In the genomic region with DNA sequence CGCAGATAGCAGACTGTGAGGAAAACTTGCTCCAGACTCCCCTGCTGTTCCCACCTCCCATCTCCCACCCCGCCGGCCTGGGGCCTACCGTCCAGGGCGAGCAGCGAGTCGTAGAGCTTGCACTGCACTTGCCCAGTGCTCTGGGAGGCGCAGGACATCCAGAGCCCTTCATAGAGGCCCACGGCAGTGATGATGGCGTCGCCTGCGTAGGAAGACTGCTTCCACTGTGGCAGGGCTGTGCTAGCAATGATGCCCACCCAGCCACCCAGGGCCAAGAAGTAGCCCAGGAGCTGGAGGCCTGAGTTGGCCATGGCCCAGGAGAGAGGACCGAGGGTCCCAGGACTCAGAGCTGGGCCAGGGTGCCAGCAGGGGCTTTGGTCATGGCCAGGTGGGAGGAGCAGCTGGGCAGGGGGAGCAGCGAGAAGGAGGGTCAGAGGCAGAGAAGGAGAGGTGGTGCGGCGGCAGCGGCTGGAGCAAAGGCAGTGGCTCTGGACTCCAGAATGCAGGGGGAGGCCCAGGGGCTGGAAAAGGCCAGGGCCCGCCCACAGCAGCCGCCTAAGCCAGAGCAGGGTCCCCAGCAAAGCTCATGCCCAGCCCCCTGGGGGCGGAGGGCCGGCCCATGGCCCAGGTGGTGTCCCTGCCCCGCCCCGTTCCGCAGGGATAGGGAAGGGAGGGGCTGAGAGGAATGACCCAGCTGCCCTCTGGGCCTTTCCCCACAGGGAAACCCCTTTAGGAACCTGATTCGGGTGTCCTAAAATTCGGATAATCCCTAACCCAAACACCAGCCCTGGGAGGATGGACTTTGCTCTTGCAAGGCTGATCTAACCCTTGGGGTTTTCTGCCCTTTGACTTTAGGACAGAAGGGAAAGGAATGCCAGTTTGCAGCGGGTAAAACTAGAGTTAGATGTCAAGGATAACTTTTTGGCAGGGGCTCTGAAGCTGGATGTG, we compare ENCODE assay signal across 1 cellular context.
A peak's percentile ranks its signal among the peaks of the same experiment; 100 is the strongest.
TF ChIP-seq lines count a peak whose summit lies in the region.

A gene with protein sequence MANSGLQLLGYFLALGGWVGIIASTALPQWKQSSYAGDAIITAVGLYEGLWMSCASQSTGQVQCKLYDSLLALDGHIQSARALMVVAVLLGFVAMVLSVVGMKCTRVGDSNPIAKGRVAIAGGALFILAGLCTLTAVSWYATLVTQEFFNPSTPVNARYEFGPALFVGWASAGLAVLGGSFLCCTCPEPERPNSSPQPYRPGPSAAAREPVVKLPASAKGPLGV (minus strand): TSS at position 484 of the 948 bp plus-strand sequence. CDS start 173 bp downstream, at position 311.

TF ChIP-seq in HepG2, 621 proteins besides CTCF, POLR2A, EP300 and RAD21 (continued from another document and continues in another):
- 0 out of 2 replicates have a peak, but pooled peaks have one; percentile 19 for TF ChIP-seq ZNF644 (CRISPR knock-in tag; IDR thresholded peaks at IDR 0.05; ENCODE audit: low read depth)
- TF ChIP-seq RELA (CRISPR knock-in tag; IDR thresholded peaks at IDR 0.05), result 0 out of 2 replicates have a peak, but pooled peaks have one; percentile 14
- peak; percentile 27; the same call in 1 of the 2 replicates for TF ChIP-seq MTA1 (CRISPR knock-in tag; IDR thresholded peaks at IDR 0.05; ENCODE audit: borderline replicate concordance)
- 0 out of 2 replicates have a peak, but pooled peaks have one; percentile 46 for TF ChIP-seq ZNF816 (CRISPR knock-in tag; IDR thresholded peaks at IDR 0.05; ENCODE audit: borderline replicate concordance)
- TF ChIP-seq, protein P1, sequence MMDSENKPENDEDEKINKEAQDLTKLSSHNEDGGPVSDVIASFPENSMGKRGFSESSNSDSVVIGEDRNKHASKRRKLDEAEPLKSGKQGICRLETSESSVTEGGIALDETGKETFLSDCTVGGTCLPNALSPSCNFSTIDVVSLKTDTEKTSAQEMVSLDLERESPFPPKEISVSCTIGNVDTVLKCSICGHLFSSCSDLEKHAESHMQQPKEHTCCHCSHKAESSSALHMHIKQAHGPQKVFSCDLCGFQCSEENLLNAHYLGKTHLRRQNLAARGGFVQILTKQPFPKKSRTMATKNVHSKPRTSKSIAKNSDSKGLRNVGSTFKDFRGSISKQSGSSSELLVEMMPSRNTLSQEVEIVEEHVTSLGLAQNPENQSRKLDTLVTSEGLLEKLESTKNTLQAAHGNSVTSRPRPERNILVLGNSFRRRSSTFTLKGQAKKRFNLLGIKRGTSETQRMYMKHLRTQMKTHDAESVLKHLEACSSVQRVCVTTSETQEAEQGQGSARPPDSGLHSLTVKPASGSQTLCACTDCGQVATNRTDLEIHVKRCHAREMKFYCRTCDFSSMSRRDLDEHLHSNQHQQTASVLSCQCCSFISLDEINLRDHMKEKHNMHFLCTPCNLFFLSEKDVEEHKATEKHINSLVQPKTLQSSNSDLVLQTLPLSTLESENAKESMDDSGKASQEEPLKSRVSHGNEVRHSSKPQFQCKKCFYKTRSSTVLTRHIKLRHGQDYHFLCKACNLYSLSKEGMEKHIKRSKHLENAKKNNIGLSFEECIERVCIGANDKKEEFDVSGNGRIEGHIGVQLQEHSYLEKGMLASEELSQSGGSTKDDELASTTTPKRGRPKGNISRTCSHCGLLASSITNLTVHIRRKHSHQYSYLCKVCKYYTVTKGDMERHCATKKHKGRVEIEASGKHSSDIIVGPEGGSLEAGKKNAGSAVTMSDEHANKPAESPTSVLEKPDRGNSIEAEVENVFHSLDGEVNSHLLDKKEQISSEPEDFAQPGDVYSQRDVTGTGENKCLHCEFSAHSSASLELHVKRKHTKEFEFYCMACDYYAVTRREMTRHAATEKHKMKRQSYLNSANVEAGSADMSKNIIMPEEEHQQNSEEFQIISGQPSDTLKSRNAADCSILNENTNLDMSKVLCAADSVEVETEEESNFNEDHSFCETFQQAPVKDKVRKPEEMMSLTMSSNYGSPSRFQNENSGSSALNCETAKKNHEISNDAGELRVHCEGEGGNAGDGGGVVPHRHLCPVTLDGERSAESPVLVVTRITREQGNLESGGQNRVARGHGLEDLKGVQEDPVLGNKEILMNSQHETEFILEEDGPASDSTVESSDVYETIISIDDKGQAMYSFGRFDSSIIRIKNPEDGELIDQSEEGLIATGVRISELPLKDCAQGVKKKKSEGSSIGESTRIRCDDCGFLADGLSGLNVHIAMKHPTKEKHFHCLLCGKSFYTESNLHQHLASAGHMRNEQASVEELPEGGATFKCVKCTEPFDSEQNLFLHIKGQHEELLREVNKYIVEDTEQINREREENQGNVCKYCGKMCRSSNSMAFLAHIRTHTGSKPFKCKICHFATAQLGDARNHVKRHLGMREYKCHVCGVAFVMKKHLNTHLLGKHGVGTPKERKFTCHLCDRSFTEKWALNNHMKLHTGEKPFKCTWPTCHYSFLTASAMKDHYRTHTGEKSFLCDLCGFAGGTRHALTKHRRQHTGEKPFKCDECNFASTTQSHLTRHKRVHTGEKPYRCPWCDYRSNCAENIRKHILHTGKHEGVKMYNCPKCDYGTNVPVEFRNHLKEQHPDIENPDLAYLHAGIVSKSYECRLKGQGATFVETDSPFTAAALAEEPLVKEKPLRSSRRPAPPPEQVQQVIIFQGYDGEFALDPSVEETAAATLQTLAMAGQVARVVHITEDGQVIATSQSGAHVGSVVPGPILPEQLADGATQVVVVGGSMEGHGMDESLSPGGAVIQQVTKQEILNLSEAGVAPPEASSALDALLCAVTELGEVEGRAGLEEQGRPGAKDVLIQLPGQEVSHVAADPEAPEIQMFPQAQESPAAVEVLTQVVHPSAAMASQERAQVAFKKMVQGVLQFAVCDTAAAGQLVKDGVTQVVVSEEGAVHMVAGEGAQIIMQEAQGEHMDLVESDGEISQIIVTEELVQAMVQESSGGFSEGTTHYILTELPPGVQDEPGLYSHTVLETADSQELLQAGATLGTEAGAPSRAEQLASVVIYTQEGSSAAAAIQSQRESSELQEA (CRISPR knock-in tag; IDR thresholded peaks at IDR 0.05; ENCODE audit: not compliant biosample characterization), result peak; percentile 49
- TF ChIP-seq SP5 (CRISPR knock-in tag; IDR thresholded peaks at IDR 0.05; ENCODE audit: borderline replicate concordance, low read depth), result peak; percentile 91
- TF ChIP-seq ZNF121 (CRISPR knock-in tag; IDR thresholded peaks at IDR 0.05), result peak; percentile 40; the same call in 1 of the 2 replicates
- TF ChIP-seq ZNF136 (CRISPR knock-in tag; IDR thresholded peaks at IDR 0.05; ENCODE audit: low read depth), result 0 out of 2 replicates have a peak, but pooled peaks have one; percentile 20
- TF ChIP-seq KDM5B (CRISPR knock-in tag; IDR thresholded peaks at IDR 0.05; ENCODE audit: borderline replicate concordance), result peak; percentile 47
- no peak for TF ChIP-seq ATF6 (CRISPR knock-in tag; conservative IDR thresholded peaks at IDR 0.05)
- no peak for TF ChIP-seq BRD4 (CRISPR knock-in tag; IDR thresholded peaks at IDR 0.05)
- 0 out of 2 replicates have a peak, but pooled peaks have one; percentile 63 for TF ChIP-seq ZNF17 (CRISPR knock-in tag; IDR thresholded peaks at IDR 0.05)
- TF ChIP-seq ZNF747 (CRISPR knock-in tag; IDR thresholded peaks at IDR 0.05; ENCODE audit: borderline replicate concordance), result peak; percentile 52; the same call in 1 of the 2 replicates
- no peak for TF ChIP-seq ATF7 (IDR thresholded peaks at IDR 0.05)
- no peak for TF ChIP-seq ATF7 (CRISPR knock-in tag; IDR thresholded peaks at IDR 0.05)
- peak in 1 of 2 experiments; percentile 26; a peak in 1 of 4 replicates for TF ChIP-seq HMGXB4 (CRISPR knock-in tag; IDR thresholded peaks at IDR 0.05; ENCODE audit: borderline replicate concordance in 1 of 2, low read depth in 1 of 2)
- TF ChIP-seq, protein P2, sequence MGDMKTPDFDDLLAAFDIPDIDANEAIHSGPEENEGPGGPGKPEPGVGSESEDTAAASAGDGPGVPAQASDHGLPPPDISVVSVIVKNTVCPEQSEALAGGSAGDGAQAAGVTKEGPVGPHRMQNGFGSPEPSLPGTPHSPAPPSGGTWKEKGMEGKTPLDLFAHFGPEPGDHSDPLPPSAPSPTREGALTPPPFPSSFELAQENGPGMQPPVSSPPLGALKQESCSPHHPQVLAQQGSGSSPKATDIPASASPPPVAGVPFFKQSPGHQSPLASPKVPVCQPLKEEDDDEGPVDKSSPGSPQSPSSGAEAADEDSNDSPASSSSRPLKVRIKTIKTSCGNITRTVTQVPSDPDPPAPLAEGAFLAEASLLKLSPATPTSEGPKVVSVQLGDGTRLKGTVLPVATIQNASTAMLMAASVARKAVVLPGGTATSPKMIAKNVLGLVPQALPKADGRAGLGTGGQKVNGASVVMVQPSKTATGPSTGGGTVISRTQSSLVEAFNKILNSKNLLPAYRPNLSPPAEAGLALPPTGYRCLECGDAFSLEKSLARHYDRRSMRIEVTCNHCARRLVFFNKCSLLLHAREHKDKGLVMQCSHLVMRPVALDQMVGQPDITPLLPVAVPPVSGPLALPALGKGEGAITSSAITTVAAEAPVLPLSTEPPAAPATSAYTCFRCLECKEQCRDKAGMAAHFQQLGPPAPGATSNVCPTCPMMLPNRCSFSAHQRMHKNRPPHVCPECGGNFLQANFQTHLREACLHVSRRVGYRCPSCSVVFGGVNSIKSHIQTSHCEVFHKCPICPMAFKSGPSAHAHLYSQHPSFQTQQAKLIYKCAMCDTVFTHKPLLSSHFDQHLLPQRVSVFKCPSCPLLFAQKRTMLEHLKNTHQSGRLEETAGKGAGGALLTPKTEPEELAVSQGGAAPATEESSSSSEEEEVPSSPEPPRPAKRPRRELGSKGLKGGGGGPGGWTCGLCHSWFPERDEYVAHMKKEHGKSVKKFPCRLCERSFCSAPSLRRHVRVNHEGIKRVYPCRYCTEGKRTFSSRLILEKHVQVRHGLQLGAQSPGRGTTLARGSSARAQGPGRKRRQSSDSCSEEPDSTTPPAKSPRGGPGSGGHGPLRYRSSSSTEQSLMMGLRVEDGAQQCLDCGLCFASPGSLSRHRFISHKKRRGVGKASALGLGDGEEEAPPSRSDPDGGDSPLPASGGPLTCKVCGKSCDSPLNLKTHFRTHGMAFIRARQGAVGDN (CRISPR knock-in tag; IDR thresholded peaks at IDR 0.05), result peak; percentile 74
- peak; percentile 69; the same call in 1 of the 2 replicates for TF ChIP-seq PAXIP1 (CRISPR knock-in tag; conservative IDR thresholded peaks at IDR 0.05)
- no peak for TF ChIP-seq ZNF7 (CRISPR knock-in tag; IDR thresholded peaks at IDR 0.05)
- TF ChIP-seq FOXA1 (IDR thresholded peaks at IDR 0.05), result no peak
- TF ChIP-seq FOXA1 (CRISPR knock-in tag; IDR thresholded peaks at IDR 0.05), result no peak
- 0 out of 2 replicates have a peak, but pooled peaks have one; percentile 28 for TF ChIP-seq ZNF556 (CRISPR knock-in tag; IDR thresholded peaks at IDR 0.05; ENCODE audit: borderline replicate concordance)
- TF ChIP-seq ZNF501 (CRISPR knock-in tag; IDR thresholded peaks at IDR 0.05), result 0 out of 2 replicates have a peak, but pooled peaks have one; percentile 43
- no peak for TF ChIP-seq IRF2 (CRISPR knock-in tag; IDR thresholded peaks at IDR 0.05)
- TF ChIP-seq TARDBP (CRISPR knock-in tag; IDR thresholded peaks at IDR 0.05), result peak; percentile 22; the same call in 1 of the 2 replicates
- TF ChIP-seq ARID2 (CRISPR knock-in tag; IDR thresholded peaks at IDR 0.05; ENCODE audit: borderline replicate concordance), result peak; percentile 60; the same call in 1 of the 2 replicates
